ENCODE assay signal across 25 cellular contexts in genomic region chr3:194310516-194310915, GRCh38. TPM values are rescaled to one million over a fixed set of nuclear protein-coding genes. Genes with fewer than 3 reads are reported as not detected.
"Had no signal": no experiment of that assay in that cellular context is flagged by ENCODE, and none has a peak within 500 bp of the region (broad histone marks: within the 10 kb centered on the region; RNA-seq: fewer than 3 reads in every experiment).

No MANE protein-coding gene starts in this region.

- H3K27ac ChIP-seq: coronary artery, hepatocyte, left ventricle myocardium inferior, lower lobe of right lung, neutrophil, psoas muscle, right lobe of liver, tibial nerve had no signal

- H3K36me3 ChIP-seq: left ventricle myocardium inferior, lower lobe of right lung, neutrophil, right lobe of liver, tibial nerve had no signal

- H3K27ac Mint-ChIP-seq: memory B cell; stimulated activated memory B cell treated with anti-CD40 and anti-IgM and Interleukin-4, amounts not matched to agents 10 μg/mL and 1 μg/mL and 100 μg/mL, for 72 hours; stimulated activated naive CD8-positive, alpha-beta T cell treated with anti-CD3 and anti-CD28 coated beads, Interleukin-15, Interleukin-2, amounts not matched to agents 100 ng/mL and 50 ng/mL, for 24 hours had no signal

- H3K36me3 Mint-ChIP-seq: memory B cell; stimulated activated memory B cell treated with anti-CD40 and anti-IgM and Interleukin-4, amounts not matched to agents 10 μg/mL and 1 μg/mL and 100 μg/mL, for 72 hours had no signal

- ATAC-seq: left cardiac atrium; lower lobe of right lung; naive thymus-derived CD4-positive, alpha-beta T cell; psoas muscle; right lobe of liver; stimulated activated memory B cell treated with anti-CD40 and anti-IgM and Interleukin-4, amounts not matched to agents 10 μg/mL and 1 μg/mL and 100 μg/mL, for 72 hours had no signal

- H3K27me3 ChIP-seq: hepatocyte, right lobe of liver had no signal

- H3K4me3 ChIP-seq: coronary artery, hepatocyte, left ventricle myocardium inferior, lower lobe of right lung, psoas muscle, right lobe of liver, tibial nerve had no signal

- H3K9me3 ChIP-seq: left ventricle myocardium inferior, lower lobe of right lung, neutrophil, psoas muscle, right lobe of liver, tibial nerve had no signal

- H3K9me3 Mint-ChIP-seq: memory B cell; stimulated activated memory B cell treated with anti-CD40 and anti-IgM and Interleukin-4, amounts not matched to agents 10 μg/mL and 1 μg/mL and 100 μg/mL, for 72 hours; stimulated activated naive CD8-positive, alpha-beta T cell treated with anti-CD3 and anti-CD28 coated beads, Interleukin-15, Interleukin-2, amounts not matched to agents 100 ng/mL and 50 ng/mL, for 24 hours had no signal

- DNase-seq: effector CD4-positive, alpha-beta T cell; foreskin melanocyte; kidney; left cardiac atrium; left ventricle myocardium inferior; lower lobe of right lung; naive thymus-derived CD4-positive, alpha-beta T cell; psoas muscle; retina; stimulated activated CD4-positive, alpha-beta T cell treated with anti-CD3 and anti-CD28 coated beads, Interleukin-15, amount 100 ng/mL, for 24 hours; stimulated activated CD4-positive, alpha-beta T cell treated with anti-CD3 and anti-CD28 coated beads, Interleukin-1b, Interleukin-23, amount 100 ng/mL, for 48 hours; stimulated activated CD4-positive, alpha-beta T cell treated with anti-CD3 and anti-CD28 coated beads, Interleukin-4, amount 100 ng/mL, for 24 hours had no signal

- H3K4me3 Mint-ChIP-seq: memory B cell; stimulated activated memory B cell treated with anti-CD40 and anti-IgM and Interleukin-4, amounts not matched to agents 10 μg/mL and 1 μg/mL and 100 μg/mL, for 72 hours; stimulated activated naive CD8-positive, alpha-beta T cell treated with anti-CD3 and anti-CD28 coated beads, Interleukin-15, Interleukin-2, amounts not matched to agents 100 ng/mL and 50 ng/mL, for 24 hours had no signal

RNA-seq across cellular contexts. Expression of gene CPN2, which starts 40.6 kb away (rescaled TPM):
- total RNA-seq: dermis microvascular lymphatic vessel endothelial cell; left cardiac atrium; lower lobe of right lung; mononuclear cell; naive thymus-derived CD4-positive, alpha-beta T cell; temporal lobe; tibial nerve; urinary bladder had no signal
- polyA plus RNA-seq: naive thymus-derived CD4-positive, alpha-beta T cell; neural cell had no signal

RNA-seq across cellular contexts. Expression of gene LRRC15, which starts 59.0 kb away (rescaled TPM):
- total RNA-seq: hepatocyte; naive thymus-derived CD4-positive, alpha-beta T cell; temporal lobe; tibial nerve had no signal
- polyA plus RNA-seq: hepatocyte; naive thymus-derived CD4-positive, alpha-beta T cell; neural cell had no signal
